ENCODE assay signal across 26 cellular contexts in genomic region chr7:139205843-139206242, GRCh38.
"Had no signal": no experiment of that assay in that cellular context is flagged by ENCODE, and none has a peak within 500 bp of the region (broad histone marks: within the 10 kb centered on the region; RNA-seq: fewer than 3 reads in every experiment).

No MANE protein-coding gene starts in this region.

- H3K4me1 ChIP-seq: colonic mucosa, esophagus squamous epithelium, gastrocnemius medialis, heart right ventricle, left lung, lower lobe of right lung had no signal

- H3K9me3 ChIP-seq: colonic mucosa, gastrocnemius medialis had no signal

- DNase-seq: colonic mucosa; cortex of kidney; effector CD8-positive, alpha-beta T cell; effector memory CD8-positive, alpha-beta T cell; endodermal cell; erythroblast; esophagus squamous epithelium; foreskin fibroblast; foreskin melanocyte; gastrocnemius medialis; glutamatergic neuron; head of caudate nucleus; heart right ventricle; hippocampal formation; left cardiac atrium; left lung; left ventricle myocardium superior; lower lobe of right lung; mesenchymal stem cell; mucosa of descending colon; naive B cell had no signal

- H3K36me3 ChIP-seq: colonic mucosa, esophagus squamous epithelium, gastrocnemius medialis, heart right ventricle, left lung, lower lobe of right lung had no signal

- H3K4me3 ChIP-seq: colonic mucosa, esophagus squamous epithelium, heart right ventricle, left lung, lower lobe of right lung, mucosa of descending colon had no signal

- FAIRE-seq: endometrium, islet of Langerhans, keratinocyte had no signal

- H3K27me3 ChIP-seq: colonic mucosa, esophagus squamous epithelium, gastrocnemius medialis, heart right ventricle, left lung had no signal

- ATAC-seq: effector memory CD8-positive, alpha-beta T cell; esophagus mucosa; gastrocnemius medialis; heart right ventricle; left cardiac atrium; left lung; left ventricle myocardium superior; lower lobe of right lung; mucosa of descending colon had no signal

- H3K27ac ChIP-seq: colonic mucosa, epithelial cell of prostate, esophagus squamous epithelium, gastrocnemius medialis, heart right ventricle, left lung, lower lobe of right lung had no signal
